In the genomic region with DNA sequence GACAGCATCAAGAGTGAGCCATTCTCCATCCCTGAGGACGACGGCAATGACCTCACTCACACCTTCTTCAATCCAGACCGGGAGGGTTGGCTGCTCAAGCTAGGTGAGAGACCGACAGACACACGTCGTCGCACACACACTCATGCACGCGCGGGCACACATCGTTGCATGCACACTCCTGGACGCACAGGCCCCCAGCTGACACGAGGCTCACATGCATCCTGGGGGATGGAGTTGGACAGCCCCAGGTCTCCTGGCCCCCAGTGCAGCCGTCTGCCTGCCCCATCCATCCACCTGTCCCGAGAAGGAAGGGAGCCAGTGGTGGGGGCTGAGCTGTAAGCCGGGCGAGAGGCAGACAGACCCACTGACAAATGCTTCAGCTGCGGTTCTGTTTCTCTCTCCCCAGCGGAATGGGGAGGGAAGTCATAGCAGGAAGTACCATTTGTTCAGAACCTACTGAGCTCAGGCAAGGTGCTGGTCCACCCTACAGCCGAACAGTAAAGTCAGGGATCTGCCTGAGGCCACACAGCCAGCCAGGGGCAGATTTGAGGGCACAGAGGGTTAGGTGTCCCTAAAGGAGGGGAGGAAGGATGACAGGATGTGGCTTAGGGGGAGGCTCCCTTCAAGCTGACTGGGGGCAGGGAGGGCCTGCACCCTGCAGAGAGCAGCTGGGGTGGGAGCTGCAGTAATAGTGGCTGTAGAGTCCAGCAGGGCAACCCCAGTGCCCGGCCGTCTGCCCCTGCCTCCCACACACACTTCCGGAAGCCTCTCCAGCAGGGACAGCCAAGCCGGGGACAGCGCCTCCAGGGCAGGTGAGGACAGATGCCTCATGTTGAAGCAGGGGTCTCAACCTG, we compare ENCODE assay signal across 8 cellular contexts. TPM values are rescaled to one million over a fixed set of nuclear protein-coding genes. Genes with fewer than 3 reads are reported as not detected.
DNase-seq lines count a peak whose midpoint lies in the region; ATAC-seq lines count a peak whose summit lies in the region.

No MANE protein-coding gene starts in this region.

- ATAC-seq in HG03460 (IDR thresholded peaks at IDR 0.05; ENCODE audit: unreplicated experiment): no peak

- peak overlapping the region; percentile 60 for H3K4me3 Mint-ChIP-seq in T-helper 1 cell treated with Interleukin-12 subunit alpha and Interleukin-12 subunit beta and Interleukin-4 antibody, amounts not matched to agents 30 μg/mL and 1 μg/mL, for 36 hours
- H3K4me3 Mint-ChIP-seq in dendritic cell treated with granulocyte-macrophage colony-stimulating factor and Interleukin-4, amounts not matched to agents 40 ng/mL and 50 ng/mL, for 4 days: peak overlapping the region; percentile 31

- intact Hi-C loops in dendritic cell treated with granulocyte-macrophage colony-stimulating factor and Interleukin-4, amounts not matched to agents 40 ng/mL and 50 ng/mL, for 4 days (cut with micrococcal nuclease): loop anchor here (2.0 kb wide), 1 partner anchor 43 kb away; no protein-coding TSS in a partner anchor

- peaks cover 82% of the 10 kb centered on the region for H3K4me1 Mint-ChIP-seq in T-helper 1 cell treated with Interleukin-12 subunit alpha and Interleukin-12 subunit beta and Interleukin-4 antibody, amounts not matched to agents 30 μg/mL and 1 μg/mL, for 36 hours (ENCODE audit: low read depth)
- H3K4me1 Mint-ChIP-seq in dendritic cell treated with granulocyte-macrophage colony-stimulating factor and Interleukin-4, amounts not matched to agents 40 ng/mL and 50 ng/mL, for 4 days (ENCODE audit: low read depth): peaks cover 100% of the 10 kb centered on the region

- H3K27ac Mint-ChIP-seq in T-helper 1 cell treated with Interleukin-12 subunit alpha and Interleukin-12 subunit beta and Interleukin-4 antibody, amounts not matched to agents 30 μg/mL and 1 μg/mL, for 36 hours: peak overlapping the region; percentile 99
- H3K27ac Mint-ChIP-seq in dendritic cell treated with granulocyte-macrophage colony-stimulating factor and Interleukin-4, amounts not matched to agents 40 ng/mL and 50 ng/mL, for 4 days: peak overlapping the region; percentile 89

- no peaks in the 10 kb centered on the region for H3K9me3 Mint-ChIP-seq in T-helper 1 cell treated with Interleukin-12 subunit alpha and Interleukin-12 subunit beta and Interleukin-4 antibody, amounts not matched to agents 30 μg/mL and 1 μg/mL, for 36 hours
- H3K9me3 Mint-ChIP-seq in dendritic cell treated with granulocyte-macrophage colony-stimulating factor and Interleukin-4, amounts not matched to agents 40 ng/mL and 50 ng/mL, for 4 days: no peaks in the 10 kb centered on the region

- no peaks in the 10 kb centered on the region for H3K27me3 Mint-ChIP-seq in T-helper 1 cell treated with Interleukin-12 subunit alpha and Interleukin-12 subunit beta and Interleukin-4 antibody, amounts not matched to agents 30 μg/mL and 1 μg/mL, for 36 hours (ENCODE audit: low read depth)
- H3K27me3 Mint-ChIP-seq in dendritic cell treated with granulocyte-macrophage colony-stimulating factor and Interleukin-4, amounts not matched to agents 40 ng/mL and 50 ng/mL, for 4 days: no peaks in the 10 kb centered on the region

- peak in 5 of 6 experiments; percentile 31 to 67 (median 49) for DNase-seq in stimulated activated naive CD4-positive, alpha-beta T cell (lab: John Stamatoyannopoulos, UW)
- no peak for DNase-seq in stimulated activated naive CD4-positive, alpha-beta T cell treated with Interleukin-2 at 50 U/mL for 16 hours (lab: John Stamatoyannopoulos, UW)
- DNase-seq in mesenteric fat pad (ENCODE audit: low spot score): no peak
- DNase-seq in dedifferentiated amniotic fluid mesenchymal stem cell (ENCODE audit: extremely low spot score): no peak
- no peak for DNase-seq in NCI-H774 (lab: John Stamatoyannopoulos, UW)

- peaks cover 76% of the 10 kb centered on the region for H3K36me3 Mint-ChIP-seq in T-helper 1 cell treated with Interleukin-12 subunit alpha and Interleukin-12 subunit beta and Interleukin-4 antibody, amounts not matched to agents 30 μg/mL and 1 μg/mL, for 36 hours (ENCODE audit: low read depth)
- H3K36me3 Mint-ChIP-seq in dendritic cell treated with granulocyte-macrophage colony-stimulating factor and Interleukin-4, amounts not matched to agents 40 ng/mL and 50 ng/mL, for 4 days (ENCODE audit: low read depth): peaks cover 100% of the 10 kb centered on the region

RNA-seq across cellular contexts. Expression of a gene that starts 27.1 kb away (rescaled TPM):
- total RNA-seq in mesenteric fat pad: 44.7 TPM

Comparison
In these comparisons a context has a peak if more than half of its experiments do, and no peak if none do; other contexts are left out.
1. DNase-seq: peak in stimulated activated naive CD4-positive, alpha-beta T cell (5 of 6); none in stimulated activated naive CD4-positive, alpha-beta T cell treated with Interleukin-2 at 50 U/mL for 16 hours (single experiment), mesenteric fat pad (single experiment), dedifferentiated amniotic fluid mesenchymal stem cell (single experiment) and NCI-H774 (single experiment).